14 cellular contexts compared by ENCODE assay signal in genomic region chr5:156208271-156208670, GRCh38.
DNase-seq lines count a peak whose midpoint lies in the region; TF ChIP-seq lines count a peak whose summit lies in the region.
"Had no signal": no experiment of that assay in that cellular context is flagged by ENCODE, and none has a peak within 500 bp of the region (broad histone marks: within the 10 kb centered on the region; RNA-seq: fewer than 3 reads in every experiment).

No MANE protein-coding gene starts in this region.

- no peaks in the 10 kb centered on the region for H3K9me3 ChIP-seq in liver (ENCODE audit: control insufficient read depth in 4 of 4, low read length in 3 of 4)
- peaks cover 2% of the 10 kb centered on the region; the same call in 1 of the 2 replicates for H3K9me3 ChIP-seq in BE2C

- no peaks in the 10 kb centered on the region for H3K27me3 ChIP-seq in liver (ENCODE audit: control insufficient read depth in 4 of 4, insufficient read depth in 4 of 4, low read length in 3 of 4)
- H3K27me3 ChIP-seq in BE2C, result no peaks in the 10 kb centered on the region
- H3K27me3 ChIP-seq: stomach, uterus had no signal

- no peak for TF ChIP-seq RAD21 in liver (IDR thresholded peaks at IDR 0.05)

- no peak for TF ChIP-seq CTCF in GM13976 (IDR thresholded peaks at IDR 0.05; ENCODE audit: borderline replicate concordance, control extremely low read depth, extremely low read depth, insufficient read depth, missing control alignments)
- no peak for TF ChIP-seq CTCF in astrocyte of the cerebellum (IDR thresholded peaks at IDR 0.05; ENCODE audit: low read depth, low read length, missing control alignments)
- no peak for TF ChIP-seq CTCF in liver (IDR thresholded peaks at IDR 0.05; ENCODE audit: low read depth, low read length, missing input control)
- no peak for TF ChIP-seq CTCF in BE2C (IDR thresholded peaks at IDR 0.05; ENCODE audit: low read depth, low read length)

- no peak overlapping the region for H3K4me3 ChIP-seq in Jurkat, Clone E6-1 (ENCODE audit: low read length)
- H3K4me3 ChIP-seq in astrocyte of the cerebellum (ENCODE audit: low read depth, low read length), result no peak overlapping the region
- H3K4me3 ChIP-seq in liver (ENCODE audit: low read depth in 1 of 3, low read length in 3 of 3), result no peak overlapping the region
- H3K4me3 ChIP-seq in BE2C (ENCODE audit: low read depth, low read length), result no peak overlapping the region
- H3K4me3 ChIP-seq: stomach, uterus had no signal

- H3K4me1 ChIP-seq in liver (ENCODE audit: control insufficient read depth in 4 of 4, insufficient read depth in 4 of 4, low read length in 3 of 4), result no peaks in the 10 kb centered on the region
- no peaks in the 10 kb centered on the region for H3K4me1 ChIP-seq in BE2C
- H3K4me1 ChIP-seq: stomach, uterus had no signal

- no peak overlapping the region for H3K9ac ChIP-seq in liver (ENCODE audit: low read depth in 1 of 2, low read length in 2 of 2)

- no peak overlapping the region for H3K27ac ChIP-seq in liver (ENCODE audit: low read depth in 1 of 2, low read length in 2 of 2)
- H3K27ac ChIP-seq: stomach, uterus had no signal

- H3K36me3 ChIP-seq in liver (ENCODE audit: control insufficient read depth in 4 of 4, insufficient read depth in 3 of 4, low read depth in 1 of 4, low read length in 3 of 4) (no peaks in the 10 kb centered on the region), BE2C (no peaks in the 10 kb centered on the region)
- H3K36me3 ChIP-seq: stomach, uterus had no signal

- in situ Hi-C loops in GM13976 (cut with MboI; ENCODE audit: low sequenced_read_pairs, unreplicated experiment) (no loop called here), astrocyte of the cerebellum (cut with HindIII; ENCODE audit: low sequenced_read_pairs) (no loop called here)

- DNase-seq in GM13976 (ENCODE audit: low spot score) (peak; percentile 6), astrocyte of the cerebellum (ENCODE audit: low read depth) (peak; percentile 2), BE2C (no peak), NCI-H1694 treated with DMSO at 0.1 percent for 48 hours (lab: John Stamatoyannopoulos, UW) (no peak), LoVo (ENCODE audit: low spot score) (no peak)
- DNase-seq in Jurkat, Clone E6-1 (ENCODE audit: low read depth, low spot score), result peak; percentile 61
- DNase-seq: activated naive CD8-positive, alpha-beta T cell treated with anti-CD3 and anti-CD28 coated beads, Interleukin-2, amount 50 U/mL, for 24 hours; activated T-cell treated with anti-CD3 and anti-CD28 coated beads, Interleukin-2, amount 50 U/mL, for 24 hours; C1 segment of cervical spinal cord; NCI-H2081; NCI-H748 treated with DMSO at 0.1 percent for 48 hours; stomach; uterus had no signal

TF ChIP-seq in liver, 16 proteins besides CTCF, POLR2A, EP300 and RAD21:
- TF ChIP-seq FOXA1 (IDR thresholded peaks at IDR 0.05) (no peak), RXRA (IDR thresholded peaks at IDR 0.05) (no peak), HNF4A (conservative IDR thresholded peaks at IDR 0.05) (no peak), NR2F2 (IDR thresholded peaks at IDR 0.05) (no peak), YY1 (IDR thresholded peaks at IDR 0.05) (no peak), REST (IDR thresholded peaks at IDR 0.05) (peak; percentile 98), ATF3 (IDR thresholded peaks at IDR 0.05) (no peak)

Comparison
In these comparisons a context has a peak if more than half of its experiments do, and no peak if none do; other contexts are left out.
1. DNase-seq: peak in GM13976 (single experiment), Jurkat, Clone E6-1 (single experiment) and astrocyte of the cerebellum (single experiment); none in BE2C (single experiment), NCI-H1694 treated with DMSO at 0.1 percent for 48 hours (single experiment) and LoVo (single experiment).